Comparison of ENCODE assay signal across 2 cellular contexts in genomic region chr4:80342684-80343083, GRCh38. TPM values are rescaled to one million over a fixed set of nuclear protein-coding genes. Genes with fewer than 3 reads are reported as not detected.
"Had no signal": no experiment of that assay in that cellular context is flagged by ENCODE, and none has a peak within 500 bp of the region (broad histone marks: within the 10 kb centered on the region; RNA-seq: fewer than 3 reads in every experiment).

No MANE protein-coding gene starts in this region.

RNA-seq across cellular contexts. Expression of gene CFAP299, which starts 7.2 kb away (rescaled TPM):
- total RNA-seq: HepG2, HT-29 had no signal
